Comparison of ENCODE assay signal across 12 cellular contexts in the genomic region with DNA sequence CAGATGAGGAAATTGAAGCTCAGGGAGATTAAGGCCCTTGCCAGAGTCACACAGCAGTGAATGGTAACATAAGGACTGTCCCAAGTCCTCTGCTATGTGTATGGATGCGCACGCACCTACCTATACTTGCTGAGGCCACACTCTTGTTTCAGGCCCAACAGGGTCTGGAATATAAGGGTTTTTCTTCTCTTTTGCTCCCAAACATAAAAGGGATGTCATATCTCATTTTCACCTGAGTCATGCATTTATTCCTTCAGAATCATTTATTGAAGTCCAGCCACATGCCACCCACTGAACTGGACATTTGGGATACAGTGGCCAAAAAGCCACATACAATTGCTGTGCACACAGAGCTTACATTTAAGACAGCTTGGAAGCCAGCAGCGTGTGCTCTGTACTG.
"Had no signal": no experiment of that assay in that cellular context is flagged by ENCODE, and none has a peak within 500 bp of the region (broad histone marks: within the 10 kb centered on the region; RNA-seq: fewer than 3 reads in every experiment).

No MANE protein-coding gene starts in this region.

- H3K27me3 ChIP-seq: body of pancreas, esophagus muscularis mucosa, foreskin keratinocyte, ovary, stomach, thyroid gland had no signal

- DNase-seq: activated CD4-positive, alpha-beta T cell treated with anti-CD3 and anti-CD28 coated beads, Interleukin-2, amount 50 U/mL, for 1 hour; activated CD4-positive, CD25-positive, alpha-beta regulatory T cell; activated T-cell treated with anti-CD3 and anti-CD28 coated beads, Interleukin-2, amount 50 U/mL, for 1 hour; foreskin keratinocyte; mammary epithelial cell; ovary; small intestine; T-helper 17 cell had no signal

- ATAC-seq: body of pancreas, foreskin keratinocyte, T-helper 17 cell had no signal

- H3K9me3 ChIP-seq: body of pancreas, esophagus muscularis mucosa, ovary, stomach, thyroid gland had no signal

- H3K36me3 ChIP-seq: esophagus muscularis mucosa, ovary, stomach, thyroid gland had no signal

- H3K27ac ChIP-seq: foreskin keratinocyte, ovary had no signal

- H3K4me3 ChIP-seq: body of pancreas, esophagus muscularis mucosa, ovary, stomach, thyroid gland had no signal
